Comparison of ENCODE assay signal across 1 cellular context in the genomic region with DNA sequence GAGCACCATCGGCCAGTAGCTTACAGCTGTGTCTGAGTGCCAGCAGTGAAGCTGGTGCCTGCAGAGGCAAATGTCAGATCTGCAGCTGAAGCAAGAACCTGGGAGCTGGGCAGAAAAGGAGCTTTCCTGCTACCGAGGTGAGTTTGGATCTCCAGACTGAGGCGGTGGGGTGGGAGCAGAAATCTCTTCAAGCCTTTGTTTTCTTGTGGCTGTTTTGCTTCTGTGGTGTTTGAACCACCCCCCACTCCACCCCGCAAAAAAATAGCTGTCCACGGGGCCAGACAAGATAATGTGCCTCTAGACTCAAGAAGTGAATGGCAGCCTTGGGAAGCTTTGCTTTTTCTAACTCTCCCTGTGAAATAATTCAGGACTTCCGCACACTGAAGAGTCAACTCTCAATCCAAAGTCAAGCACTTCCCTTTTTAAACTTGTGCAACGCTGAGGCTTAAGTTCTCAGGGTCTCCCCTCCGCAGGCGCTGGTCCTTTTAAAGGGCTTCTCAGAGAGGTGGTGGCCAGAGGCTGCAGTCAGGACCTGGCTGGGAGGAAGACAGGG.
TF ChIP-seq lines count a peak whose summit lies in the region.

No MANE protein-coding gene starts in this region.

TF ChIP-seq in GM12878, 131 proteins besides CTCF, POLR2A, EP300 and RAD21 (continued from another document):
- TF ChIP-seq, protein P1, sequence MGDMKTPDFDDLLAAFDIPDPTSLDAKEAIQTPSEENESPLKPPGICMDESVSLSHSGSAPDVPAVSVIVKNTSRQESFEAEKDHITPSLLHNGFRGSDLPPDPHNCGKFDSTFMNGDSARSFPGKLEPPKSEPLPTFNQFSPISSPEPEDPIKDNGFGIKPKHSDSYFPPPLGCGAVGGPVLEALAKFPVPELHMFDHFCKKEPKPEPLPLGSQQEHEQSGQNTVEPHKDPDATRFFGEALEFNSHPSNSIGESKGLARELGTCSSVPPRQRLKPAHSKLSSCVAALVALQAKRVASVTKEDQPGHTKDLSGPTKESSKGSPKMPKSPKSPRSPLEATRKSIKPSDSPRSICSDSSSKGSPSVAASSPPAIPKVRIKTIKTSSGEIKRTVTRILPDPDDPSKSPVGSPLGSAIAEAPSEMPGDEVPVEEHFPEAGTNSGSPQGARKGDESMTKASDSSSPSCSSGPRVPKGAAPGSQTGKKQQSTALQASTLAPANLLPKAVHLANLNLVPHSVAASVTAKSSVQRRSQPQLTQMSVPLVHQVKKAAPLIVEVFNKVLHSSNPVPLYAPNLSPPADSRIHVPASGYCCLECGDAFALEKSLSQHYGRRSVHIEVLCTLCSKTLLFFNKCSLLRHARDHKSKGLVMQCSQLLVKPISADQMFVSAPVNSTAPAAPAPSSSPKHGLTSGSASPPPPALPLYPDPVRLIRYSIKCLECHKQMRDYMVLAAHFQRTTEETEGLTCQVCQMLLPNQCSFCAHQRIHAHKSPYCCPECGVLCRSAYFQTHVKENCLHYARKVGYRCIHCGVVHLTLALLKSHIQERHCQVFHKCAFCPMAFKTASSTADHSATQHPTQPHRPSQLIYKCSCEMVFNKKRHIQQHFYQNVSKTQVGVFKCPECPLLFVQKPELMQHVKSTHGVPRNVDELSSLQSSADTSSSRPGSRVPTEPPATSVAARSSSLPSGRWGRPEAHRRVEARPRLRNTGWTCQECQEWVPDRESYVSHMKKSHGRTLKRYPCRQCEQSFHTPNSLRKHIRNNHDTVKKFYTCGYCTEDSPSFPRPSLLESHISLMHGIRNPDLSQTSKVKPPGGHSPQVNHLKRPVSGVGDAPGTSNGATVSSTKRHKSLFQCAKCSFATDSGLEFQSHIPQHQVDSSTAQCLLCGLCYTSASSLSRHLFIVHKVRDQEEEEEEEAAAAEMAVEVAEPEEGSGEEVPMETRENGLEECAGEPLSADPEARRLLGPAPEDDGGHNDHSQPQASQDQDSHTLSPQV (IDR thresholded peaks at IDR 0.05), result no peak
- TF ChIP-seq, protein P2, sequence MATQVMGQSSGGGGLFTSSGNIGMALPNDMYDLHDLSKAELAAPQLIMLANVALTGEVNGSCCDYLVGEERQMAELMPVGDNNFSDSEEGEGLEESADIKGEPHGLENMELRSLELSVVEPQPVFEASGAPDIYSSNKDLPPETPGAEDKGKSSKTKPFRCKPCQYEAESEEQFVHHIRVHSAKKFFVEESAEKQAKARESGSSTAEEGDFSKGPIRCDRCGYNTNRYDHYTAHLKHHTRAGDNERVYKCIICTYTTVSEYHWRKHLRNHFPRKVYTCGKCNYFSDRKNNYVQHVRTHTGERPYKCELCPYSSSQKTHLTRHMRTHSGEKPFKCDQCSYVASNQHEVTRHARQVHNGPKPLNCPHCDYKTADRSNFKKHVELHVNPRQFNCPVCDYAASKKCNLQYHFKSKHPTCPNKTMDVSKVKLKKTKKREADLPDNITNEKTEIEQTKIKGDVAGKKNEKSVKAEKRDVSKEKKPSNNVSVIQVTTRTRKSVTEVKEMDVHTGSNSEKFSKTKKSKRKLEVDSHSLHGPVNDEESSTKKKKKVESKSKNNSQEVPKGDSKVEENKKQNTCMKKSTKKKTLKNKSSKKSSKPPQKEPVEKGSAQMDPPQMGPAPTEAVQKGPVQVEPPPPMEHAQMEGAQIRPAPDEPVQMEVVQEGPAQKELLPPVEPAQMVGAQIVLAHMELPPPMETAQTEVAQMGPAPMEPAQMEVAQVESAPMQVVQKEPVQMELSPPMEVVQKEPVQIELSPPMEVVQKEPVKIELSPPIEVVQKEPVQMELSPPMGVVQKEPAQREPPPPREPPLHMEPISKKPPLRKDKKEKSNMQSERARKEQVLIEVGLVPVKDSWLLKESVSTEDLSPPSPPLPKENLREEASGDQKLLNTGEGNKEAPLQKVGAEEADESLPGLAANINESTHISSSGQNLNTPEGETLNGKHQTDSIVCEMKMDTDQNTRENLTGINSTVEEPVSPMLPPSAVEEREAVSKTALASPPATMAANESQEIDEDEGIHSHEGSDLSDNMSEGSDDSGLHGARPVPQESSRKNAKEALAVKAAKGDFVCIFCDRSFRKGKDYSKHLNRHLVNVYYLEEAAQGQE (IDR thresholded peaks at IDR 0.05; ENCODE audit: low read depth, low read length), result no peak
- TF ChIP-seq ZNF217 (IDR thresholded peaks at IDR 0.05) (no peak), NRF1 (conservative IDR thresholded peaks at IDR 0.05; ENCODE audit: low read depth, low read length) (no peak), EED (IDR thresholded peaks at IDR 0.05; ENCODE audit: low read depth) (no peak), KAT2A (conservative IDR thresholded peaks at IDR 0.05; ENCODE audit: control insufficient read depth, low read depth, low read length) (no peak)
